2 cellular contexts compared by ENCODE assay signal in genomic region chr1:38337711-38338110, GRCh38.
TF ChIP-seq lines count a peak whose summit lies in the region.

No MANE protein-coding gene starts in this region.

TF ChIP-seq in H1, 55 proteins besides CTCF, POLR2A, EP300 and RAD21:
- TF ChIP-seq SP4 (IDR thresholded peaks at IDR 0.05; ENCODE audit: low read length) (no peak), KDM5A (IDR thresholded peaks at IDR 0.05; ENCODE audit: low read length) (no peak), SIRT6 (IDR thresholded peaks at IDR 0.05; ENCODE audit: low read length) (no peak), HDAC6 (IDR thresholded peaks at IDR 0.05; ENCODE audit: low read depth, low read length) (no peak), TBP (IDR thresholded peaks at IDR 0.05; ENCODE audit: low read depth, low read length) (no peak), POU5F1 (IDR thresholded peaks at IDR 0.05; ENCODE audit: low read depth, low read length) (no peak), RXRA (IDR thresholded peaks at IDR 0.05; ENCODE audit: insufficient read depth, low read depth, low read length) (no peak), BCL11A (IDR thresholded peaks at IDR 0.05; ENCODE audit: low read depth in 2 of 2, low read length in 2 of 2) (no peak), CTBP2 (IDR thresholded peaks at IDR 0.05; ENCODE audit: borderline replicate concordance, insufficient read depth, insufficient read length, low read length) (no peak), TAF1 (IDR thresholded peaks at IDR 0.05; ENCODE audit: low read depth, low read length) (no peak), EGR1 (IDR thresholded peaks at IDR 0.05; ENCODE audit: borderline replicate concordance, low read depth, low read length) (no peak), ASH2L (IDR thresholded peaks at IDR 0.05; ENCODE audit: low read length) (no peak), SRF (IDR thresholded peaks at IDR 0.05; ENCODE audit: low read depth, low read length) (no peak), ZNF274 (IDR thresholded peaks at IDR 0.05; ENCODE audit: borderline replicate concordance, extremely low read depth, low read length) (no peak), GABPA (IDR thresholded peaks at IDR 0.05; ENCODE audit: borderline replicate concordance, insufficient read depth, low read length) (no peak)

TF ChIP-seq in HepG2, 621 proteins besides CTCF, POLR2A, EP300 and RAD21:
- no peak for TF ChIP-seq JUN (CRISPR knock-in tag; IDR thresholded peaks at IDR 0.05)
- TF ChIP-seq NAIF1 (CRISPR knock-in tag; IDR thresholded peaks at IDR 0.05; ENCODE audit: borderline replicate concordance) = no peak
- no peak for TF ChIP-seq ZNF329 (CRISPR knock-in tag; IDR thresholded peaks at IDR 0.05; ENCODE audit: low read depth)
- TF ChIP-seq ATF5 (CRISPR knock-in tag; IDR thresholded peaks at IDR 0.05; ENCODE audit: low read depth) = no peak
- TF ChIP-seq MTF1 (CRISPR knock-in tag; IDR thresholded peaks at IDR 0.05) = no peak
- no peak for TF ChIP-seq HNF4A (CRISPR knock-in tag; IDR thresholded peaks at IDR 0.05)
- no peak for TF ChIP-seq TCF12 (IDR thresholded peaks at IDR 0.05)
- no peak for TF ChIP-seq TCF12 (CRISPR knock-in tag; IDR thresholded peaks at IDR 0.05)
- TF ChIP-seq RFX5 (IDR thresholded peaks at IDR 0.05; ENCODE audit: low read depth, low read length) = no peak
- no peak for TF ChIP-seq TBL1XR1 (IDR thresholded peaks at IDR 0.05; ENCODE audit: borderline replicate concordance, low read length, partially characterized antibody)
- no peak for TF ChIP-seq ZNF232 (CRISPR knock-in tag; IDR thresholded peaks at IDR 0.05; ENCODE audit: borderline replicate concordance)
- no peak for TF ChIP-seq MTF2 (CRISPR knock-in tag; IDR thresholded peaks at IDR 0.05; ENCODE audit: borderline replicate concordance)
- no peak for TF ChIP-seq NFKB2 (CRISPR knock-in tag; IDR thresholded peaks at IDR 0.05; ENCODE audit: borderline replicate concordance)
- TF ChIP-seq ZNF580 (CRISPR knock-in tag; IDR thresholded peaks at IDR 0.05; ENCODE audit: borderline replicate concordance, low read depth) = no peak
- no peak for TF ChIP-seq ZFX (CRISPR knock-in tag; IDR thresholded peaks at IDR 0.05; ENCODE audit: low read depth)
- no peak for TF ChIP-seq ZSCAN31 (CRISPR knock-in tag; IDR thresholded peaks at IDR 0.05; ENCODE audit: low read depth)
- TF ChIP-seq ERF (CRISPR knock-in tag; IDR thresholded peaks at IDR 0.05) = no peak
- no peak for TF ChIP-seq MAF1 (CRISPR knock-in tag; IDR thresholded peaks at IDR 0.05; ENCODE audit: borderline replicate concordance)
- TF ChIP-seq YEATS4 (CRISPR knock-in tag; IDR thresholded peaks at IDR 0.05; ENCODE audit: borderline replicate concordance) = no peak
- TF ChIP-seq, protein P1, sequence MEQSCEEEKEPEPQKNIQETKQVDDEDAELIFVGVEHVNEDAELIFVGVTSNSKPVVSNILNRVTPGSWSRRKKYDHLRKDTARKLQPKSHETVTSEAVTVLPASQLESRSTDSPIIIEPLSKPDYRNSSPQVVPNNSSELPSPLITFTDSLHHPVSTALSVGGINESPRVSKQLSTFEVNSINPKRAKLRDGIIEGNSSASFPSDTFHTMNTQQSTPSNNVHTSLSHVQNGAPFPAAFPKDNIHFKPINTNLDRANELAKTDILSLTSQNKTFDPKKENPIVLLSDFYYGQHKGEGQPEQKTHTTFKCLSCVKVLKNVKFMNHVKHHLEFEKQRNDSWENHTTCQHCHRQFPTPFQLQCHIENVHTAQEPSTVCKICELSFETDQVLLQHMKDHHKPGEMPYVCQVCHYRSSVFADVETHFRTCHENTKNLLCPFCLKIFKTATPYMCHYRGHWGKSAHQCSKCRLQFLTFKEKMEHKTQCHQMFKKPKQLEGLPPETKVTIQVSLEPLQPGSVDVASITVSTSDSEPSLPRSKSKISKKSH (CRISPR knock-in tag; IDR thresholded peaks at IDR 0.05; ENCODE audit: borderline replicate concordance) = no peak
- no peak for TF ChIP-seq ZNF230 (CRISPR knock-in tag; IDR thresholded peaks at IDR 0.05)
